In the genomic region with DNA sequence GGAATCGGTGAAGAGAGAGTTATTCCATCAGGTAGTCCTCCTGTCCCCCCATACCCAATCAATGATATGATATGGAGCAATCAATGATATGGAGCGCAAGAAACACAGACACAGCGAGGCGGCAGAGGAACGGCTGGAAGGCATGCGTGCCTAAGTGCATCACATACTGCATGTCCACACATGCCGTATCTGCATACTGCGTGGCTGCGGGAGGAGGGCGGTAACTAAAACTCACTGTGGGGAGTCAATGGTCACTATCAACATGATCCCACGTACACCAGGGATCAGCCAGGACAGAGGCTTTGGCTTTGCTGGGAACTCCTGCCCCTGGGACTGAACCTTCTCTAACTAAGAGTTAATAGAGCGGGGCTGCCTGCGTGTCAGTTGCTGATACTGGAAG, we compare ENCODE assay signal across 19 cellular contexts.
"Had no signal": no experiment of that assay in that cellular context is flagged by ENCODE, and none has a peak within 500 bp of the region (broad histone marks: within the 10 kb centered on the region; RNA-seq: fewer than 3 reads in every experiment).

No MANE protein-coding gene starts in this region.

- H2AFZ ChIP-seq: neural progenitor cell had no signal

- H3K27ac ChIP-seq: lower lobe of right lung, neural progenitor cell, prostate gland, right atrium auricular region, stomach, vagina had no signal

- H3K9me3 ChIP-seq: lower lobe of right lung, prostate gland, right atrium auricular region, stomach, vagina had no signal

- H3K9ac ChIP-seq: neural progenitor cell had no signal

- H3K9me3 Mint-ChIP-seq: activated CD4-positive, alpha-beta memory T cell treated with anti-CD3 and anti-CD28 coated beads for 36 hours; activated naive CD4-positive, alpha-beta T cell treated with anti-CD3 and anti-CD28 coated beads, Interleukin-2, amount 10 ng/mL, durations not matched to agents 7 days and 5 days; activated T-cell treated with anti-CD3 and anti-CD28 coated beads, Interleukin-2, amount 50 U/mL, for 72 hours; naive thymus-derived CD4-positive, alpha-beta T cell; neural progenitor cell; T-helper 1 cell treated with Interleukin-12 subunit alpha and Interleukin-12 subunit beta and Interleukin-4 antibody, amounts not matched to agents 30 μg/mL and 1 μg/mL, for 36 hours; type B pancreatic cell had no signal

- H3K4me3 Mint-ChIP-seq: activated CD4-positive, alpha-beta memory T cell treated with anti-CD3 and anti-CD28 coated beads for 36 hours; activated naive CD4-positive, alpha-beta T cell treated with anti-CD3 and anti-CD28 coated beads, Interleukin-2, amount 10 ng/mL, durations not matched to agents 7 days and 5 days; activated T-cell treated with anti-CD3 and anti-CD28 coated beads, Interleukin-2, amount 50 U/mL, for 72 hours; naive thymus-derived CD4-positive, alpha-beta T cell; neural progenitor cell; T-helper 1 cell treated with Interleukin-12 subunit alpha and Interleukin-12 subunit beta and Interleukin-4 antibody, amounts not matched to agents 30 μg/mL and 1 μg/mL, for 36 hours; type B pancreatic cell had no signal

- H3K27me3 Mint-ChIP-seq: activated CD4-positive, alpha-beta memory T cell treated with anti-CD3 and anti-CD28 coated beads for 36 hours; activated naive CD4-positive, alpha-beta T cell treated with anti-CD3 and anti-CD28 coated beads, Interleukin-2, amount 10 ng/mL, durations not matched to agents 7 days and 5 days; naive thymus-derived CD4-positive, alpha-beta T cell; type B pancreatic cell had no signal

- ATAC-seq: activated T-cell treated with anti-CD3 and anti-CD28 coated beads, Interleukin-2, amount 50 U/mL, for 72 hours; lower lobe of right lung; naive thymus-derived CD4-positive, alpha-beta T cell had no signal

- H3K4me1 Mint-ChIP-seq: activated naive CD4-positive, alpha-beta T cell treated with anti-CD3 and anti-CD28 coated beads, Interleukin-2, amount 10 ng/mL, durations not matched to agents 7 days and 5 days had no signal

- H3K4me2 ChIP-seq: neural progenitor cell had no signal

- H3K36me3 ChIP-seq: neural progenitor cell, prostate gland had no signal

- FAIRE-seq: kidney had no signal

- DNase-seq: activated CD4-positive, alpha-beta memory T cell treated with anti-CD3 and anti-CD28 coated beads for 36 hours; activated CD4-positive, alpha-beta T cell treated with anti-CD3 and anti-CD28 coated beads for 48 hours; activated effector memory CD4-positive, alpha-beta T cell treated with Interleukin-2 at 50 U/mL for 16 hours; activated naive CD4-positive, alpha-beta T cell treated with anti-CD3 and anti-CD28 coated beads, Interleukin-2, amount 10 ng/mL, durations not matched to agents 7 days and 5 days; activated T-cell treated with anti-CD3 and anti-CD28 coated beads, Interleukin-2, amount 50 U/mL, for 72 hours; amygdala; cortex of kidney; foreskin fibroblast; kidney; lower lobe of right lung; naive thymus-derived CD4-positive, alpha-beta T cell; stimulated activated CD4-positive, alpha-beta T cell treated with anti-CD3 and anti-CD28 coated beads, Interleukin-12 subunit alpha, Interleukin-12 subunit beta, amount 100 ng/mL, for 4 hours; stomach had no signal

- H3K36me3 Mint-ChIP-seq: activated naive CD4-positive, alpha-beta T cell treated with anti-CD3 and anti-CD28 coated beads, Interleukin-2, amount 10 ng/mL, durations not matched to agents 7 days and 5 days had no signal

- H3K27ac Mint-ChIP-seq: activated CD4-positive, alpha-beta memory T cell treated with anti-CD3 and anti-CD28 coated beads for 36 hours; activated naive CD4-positive, alpha-beta T cell treated with anti-CD3 and anti-CD28 coated beads, Interleukin-2, amount 10 ng/mL, durations not matched to agents 7 days and 5 days; activated T-cell treated with anti-CD3 and anti-CD28 coated beads, Interleukin-2, amount 50 U/mL, for 72 hours; naive thymus-derived CD4-positive, alpha-beta T cell; T-helper 1 cell treated with Interleukin-12 subunit alpha and Interleukin-12 subunit beta and Interleukin-4 antibody, amounts not matched to agents 30 μg/mL and 1 μg/mL, for 36 hours; type B pancreatic cell had no signal

- H3K27me3 ChIP-seq: neural progenitor cell, right atrium auricular region, stomach, vagina had no signal

- H3K4me3 ChIP-seq: lower lobe of right lung, neural progenitor cell, prostate gland, right atrium auricular region, stomach, vagina had no signal

- H3K4me1 ChIP-seq: neural progenitor cell, prostate gland, right atrium auricular region, vagina had no signal
